Comparison of ENCODE assay signal across 13 cellular contexts in the genomic region with DNA sequence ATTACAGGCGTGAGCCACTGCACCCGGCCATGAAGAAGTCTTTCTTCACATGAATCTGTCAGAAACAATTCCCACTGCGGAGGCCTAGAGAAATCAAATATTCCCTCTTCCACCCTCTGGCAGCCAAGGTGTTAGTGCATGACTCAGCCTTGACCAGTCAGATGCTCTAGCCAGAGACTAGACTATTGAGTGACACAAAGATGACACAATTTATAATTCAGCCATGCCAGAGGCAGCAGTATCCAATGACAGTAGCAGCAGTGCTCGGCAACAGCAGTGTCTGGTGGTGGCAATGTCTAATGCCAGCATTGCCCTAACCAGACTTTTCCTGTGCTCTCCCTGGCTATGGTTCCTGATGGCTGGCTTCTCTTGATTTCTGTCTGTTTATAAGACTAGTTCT. TPM values are rescaled to one million over a fixed set of nuclear protein-coding genes. Genes with fewer than 3 reads are reported as not detected.
DNase-seq lines count a peak whose midpoint lies in the region; ATAC-seq and TF ChIP-seq lines count a peak whose summit lies in the region.
"Had no signal": no experiment of that assay in that cellular context is flagged by ENCODE, and none has a peak within 500 bp of the region (broad histone marks: within the 10 kb centered on the region; RNA-seq: fewer than 3 reads in every experiment).

No MANE protein-coding gene starts in this region.

- H3K9me3 ChIP-seq in HEK293 (ENCODE audit: control insufficient read depth, insufficient read depth, low read depth, low read length) (no peaks in the 10 kb centered on the region), RWPE2 (ENCODE audit: severe bottlenecking) (no peaks in the 10 kb centered on the region)
- no peaks in the 10 kb centered on the region for H3K9me3 ChIP-seq in CD8-positive, alpha-beta memory T cell (ENCODE audit: low read length)

- H3K27me3 Mint-ChIP-seq in CD8-positive, alpha-beta memory T cell, result peaks cover 3 to 9% of the 10 kb centered on the region in 2 donors

- H3K27ac Mint-ChIP-seq in CD8-positive, alpha-beta memory T cell, result peak overlapping the region in 1 of 8 donors; percentile 11
- H3K27ac Mint-ChIP-seq: nephron had no signal

- H3K9me3 Mint-ChIP-seq in CD8-positive, alpha-beta memory T cell, result no peaks in the 10 kb centered on the region
- H3K9me3 Mint-ChIP-seq: nephron had no signal

- H3K4me3 ChIP-seq in HEK293 (ENCODE audit: low read depth, low read length) (no peak overlapping the region), RWPE2 (ENCODE audit: severe bottlenecking) (no peak overlapping the region)
- H3K4me3 ChIP-seq in CD8-positive, alpha-beta memory T cell (ENCODE audit: low read length), result no peak overlapping the region
- H3K4me3 ChIP-seq: cardiac muscle cell had no signal

- POLR2A ChIA-PET in HEK293 (lab: Yijun Ruan, JAX), result no interaction called here
- POLR2A ChIA-PET in CD8-positive, alpha-beta memory T cell (lab: Charles Lee), result no interaction called here

- TF ChIP-seq CTCF in HEK293 (tag by site-specific recombination; IDR thresholded peaks at IDR 0.05) (no peak), RWPE2 (IDR thresholded peaks at IDR 0.05; ENCODE audit: poor library complexity, severe bottlenecking) (no peak)

- no peaks in the 10 kb centered on the region for H3K36me3 ChIP-seq in HEK293 (ENCODE audit: control insufficient read depth in 2 of 2, insufficient read depth in 1 of 2, low read length in 2 of 2)
- H3K36me3 ChIP-seq in RWPE2 (ENCODE audit: low read depth), result no peaks in the 10 kb centered on the region
- H3K36me3 ChIP-seq in CD8-positive, alpha-beta memory T cell (ENCODE audit: insufficient read depth, low read length), result no peaks in the 10 kb centered on the region
- H3K36me3 ChIP-seq: cardiac muscle cell had no signal

- peak; percentile 38 for DNase-seq in AG08396 (ENCODE audit: low spot score)
- no peak for DNase-seq in RWPE2 (ENCODE audit: low spot score)
- peak; percentile 60 for DNase-seq in iris pigment epithelial cell (ENCODE audit: low read depth)
- DNase-seq in CD8-positive, alpha-beta memory T cell, result no peak
- no peak for DNase-seq in NCI-H1436 treated with DMSO at 0.1 percent for 48 hours (lab: John Stamatoyannopoulos, UW)
- DNase-seq: activated CD4-positive, alpha-beta T cell treated with anti-CD3 and anti-CD28 coated beads for 1 hour; erythroblast; NCI-H446 had no signal

- H3K36me3 Mint-ChIP-seq in CD8-positive, alpha-beta memory T cell, result no peaks in the 10 kb centered on the region

- no peak overlapping the region for H3K4me3 Mint-ChIP-seq in CD8-positive, alpha-beta memory T cell
- H3K4me3 Mint-ChIP-seq: nephron had no signal

- H3K4me1 Mint-ChIP-seq in CD8-positive, alpha-beta memory T cell, result peaks cover 3 to 7% (median 5%) of the 10 kb centered on the region in 3 donors
- H3K4me1 Mint-ChIP-seq: nephron had no signal

- no peaks in the 10 kb centered on the region for H3K27me3 ChIP-seq in RWPE2 (ENCODE audit: insufficient read depth, poor library complexity, severe bottlenecking)
- H3K27me3 ChIP-seq in CD8-positive, alpha-beta memory T cell (ENCODE audit: insufficient read depth, low read length, poor library complexity, severe bottlenecking), result peaks cover 5% of the 10 kb centered on the region
- H3K27me3 ChIP-seq: cardiac muscle cell had no signal

- H3K4me1 ChIP-seq in HEK293 (ENCODE audit: control insufficient read depth, insufficient read depth, low read length), result peaks cover 3% of the 10 kb centered on the region
- H3K4me1 ChIP-seq in RWPE2 (ENCODE audit: insufficient read depth, poor library complexity, severe bottlenecking), result peaks cover 5% of the 10 kb centered on the region
- H3K4me1 ChIP-seq in CD8-positive, alpha-beta memory T cell (ENCODE audit: insufficient read depth, low read length), result peaks cover 4% of the 10 kb centered on the region

- no peak overlapping the region for H3K27ac ChIP-seq in HEK293 (ENCODE audit: extremely low read depth, low read depth, low read length)
- no peak overlapping the region for H3K27ac ChIP-seq in RWPE2 (ENCODE audit: poor library complexity, severe bottlenecking)
- H3K27ac ChIP-seq in CD8-positive, alpha-beta memory T cell (ENCODE audit: low read depth, low read length), result no peak overlapping the region
- H3K27ac ChIP-seq: cardiac muscle cell had no signal

- CTCF ChIA-PET in HEK293 (lab: Yijun Ruan, JAX), result interaction anchor here (0.8 to 1.9 kb wide), 2 partner anchors 11 to 27 kb away, joined by 3 to 8 read pairs; no protein-coding TSS in a partner anchor
- CTCF ChIA-PET in CD8-positive, alpha-beta memory T cell (lab: Charles Lee), result no interaction called here

- ATAC-seq in RWPE2 (ENCODE audit: low read depth) (peak; percentile 98), GM21786 (IDR thresholded peaks at IDR 0.05; ENCODE audit: unreplicated experiment) (no peak), GM21576 (IDR thresholded peaks at IDR 0.05; ENCODE audit: unreplicated experiment) (no peak)

TF ChIP-seq in HEK293, 187 proteins besides CTCF, POLR2A, EP300 and RAD21:
- no peak for TF ChIP-seq ZNF37A (tag by site-specific recombination; IDR thresholded peaks at IDR 0.05)
- peak; percentile 23; the same call in 1 of the 2 replicates for TF ChIP-seq SP7 (tag by site-specific recombination; IDR thresholded peaks at IDR 0.05)
- no peak for TF ChIP-seq ZNF76 (tag by site-specific recombination; IDR thresholded peaks at IDR 0.05; ENCODE audit: borderline replicate concordance, low read depth)
- no peak for TF ChIP-seq KLF7 (tag by site-specific recombination; IDR thresholded peaks at IDR 0.05; ENCODE audit: borderline replicate concordance)
- no peak for TF ChIP-seq YY1 (tag by site-specific recombination; IDR thresholded peaks at IDR 0.05)
- TF ChIP-seq ZNF544 (tag by site-specific recombination; IDR thresholded peaks at IDR 0.05), result no peak
- no peak for TF ChIP-seq ZNF621 (tag by site-specific recombination; IDR thresholded peaks at IDR 0.05)
- TF ChIP-seq ZNF350 (tag by site-specific recombination; IDR thresholded peaks at IDR 0.05), result no peak
- TF ChIP-seq ZNF707 (tag by site-specific recombination; IDR thresholded peaks at IDR 0.05), result no peak
- TF ChIP-seq, protein P1, sequence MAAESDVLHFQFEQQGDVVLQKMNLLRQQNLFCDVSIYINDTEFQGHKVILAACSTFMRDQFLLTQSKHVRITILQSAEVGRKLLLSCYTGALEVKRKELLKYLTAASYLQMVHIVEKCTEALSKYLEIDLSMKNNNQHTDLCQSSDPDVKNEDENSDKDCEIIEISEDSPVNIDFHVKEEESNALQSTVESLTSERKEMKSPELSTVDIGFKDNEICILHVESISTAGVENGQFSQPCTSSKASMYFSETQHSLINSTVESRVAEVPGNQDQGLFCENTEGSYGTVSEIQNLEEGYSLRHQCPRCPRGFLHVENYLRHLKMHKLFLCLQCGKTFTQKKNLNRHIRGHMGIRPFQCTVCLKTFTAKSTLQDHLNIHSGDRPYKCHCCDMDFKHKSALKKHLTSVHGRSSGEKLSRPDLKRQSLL (tag by site-specific recombination; IDR thresholded peaks at IDR 0.05), result no peak
- no peak for TF ChIP-seq ZNF624 (tag by site-specific recombination; IDR thresholded peaks at IDR 0.05)
- peak; percentile 70 for TF ChIP-seq OSR2 (tag by site-specific recombination; IDR thresholded peaks at IDR 0.05)
- peak; percentile 55; the same call in 1 of the 2 replicates for TF ChIP-seq ZNF184 (tag by site-specific recombination; IDR thresholded peaks at IDR 0.05)
- no peak for TF ChIP-seq ZNF2 (tag by site-specific recombination; IDR thresholded peaks at IDR 0.05)
- TF ChIP-seq KLF8 (tag by site-specific recombination; IDR thresholded peaks at IDR 0.05), result 0 out of 2 replicates have a peak, but pooled peaks have one; percentile 12

RNA-seq across cellular contexts. Expression of gene CTXND2, which starts 8.7 kb away (rescaled TPM):
- total RNA-seq in CD8-positive, alpha-beta memory T cell, result not detected
- polyA plus RNA-seq in CD8-positive, alpha-beta memory T cell, result not detected
- total RNA-seq: cardiac muscle cell had no signal
- polyA plus RNA-seq: cardiac muscle cell had no signal

RNA-seq across cellular contexts. Expression of gene ARNT, which starts 19.2 kb away (rescaled TPM):
- total RNA-seq in CD8-positive, alpha-beta memory T cell, result 10 to 100 TPM; 35.7 to 40.3 TPM
- polyA plus RNA-seq in CD8-positive, alpha-beta memory T cell, result 20.3 TPM

RNA-seq across cellular contexts. Expression of gene SETDB1, which starts 30.5 kb away (rescaled TPM):
- 10 to 100 TPM; 45.4 to 47.5 TPM for total RNA-seq in CD8-positive, alpha-beta memory T cell
- polyA plus RNA-seq in CD8-positive, alpha-beta memory T cell, result 15.5 TPM

Comparison
In these comparisons a context has a peak if more than half of its experiments do, and no peak if none do; other contexts are left out.
1. DNase-seq: peak in AG08396 (single experiment) and iris pigment epithelial cell (single experiment); none in RWPE2 (single experiment), CD8-positive, alpha-beta memory T cell (0 of 5) and NCI-H1436 treated with DMSO at 0.1 percent for 48 hours (single experiment).